Comparison of ENCODE assay signal across 15 cellular contexts in the genomic region with DNA sequence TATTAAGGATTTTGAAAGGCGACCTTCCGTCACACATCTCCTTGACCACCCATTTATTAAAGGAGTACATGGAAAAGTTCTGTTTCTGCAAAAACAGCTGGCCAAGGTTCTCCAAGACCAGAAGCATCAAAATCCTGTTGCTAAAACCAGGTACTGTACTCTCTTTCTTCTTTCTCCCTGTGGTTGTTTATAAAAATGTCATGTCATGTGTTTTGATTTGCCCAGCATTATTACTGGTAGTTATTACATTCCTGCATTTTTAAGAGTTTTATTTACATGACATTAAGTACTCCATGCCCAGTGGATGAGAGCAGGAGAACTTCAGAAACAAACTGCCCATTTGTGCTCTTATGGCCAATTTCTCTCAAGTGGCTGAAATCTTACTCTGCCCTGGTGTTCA.
DNase-seq lines count a peak whose midpoint lies in the region; ATAC-seq, FAIRE-seq and TF ChIP-seq lines count a peak whose summit lies in the region.
"Had no signal": no experiment of that assay in that cellular context is flagged by ENCODE, and none has a peak within 500 bp of the region (broad histone marks: within the 10 kb centered on the region; RNA-seq: fewer than 3 reads in every experiment).

No MANE protein-coding gene starts in this region.

- no peak overlapping the region for H3K18ac ChIP-seq in H9 (ENCODE audit: insufficient read length, low read depth, low read length)

- no peak overlapping the region for H3T11ph ChIP-seq in H9 (ENCODE audit: low read length)

- H4K91ac ChIP-seq in H9 (ENCODE audit: insufficient read length, low read depth, low read length) = no peak overlapping the region

- no peak for ATAC-seq in A549
- no peak for ATAC-seq in K562

- POLR2A ChIA-PET in A549 (lab: Yijun Ruan, JAX) (no interaction called here), K562 (lab: Yijun Ruan, JAX) (interaction anchor here (1.0 kb wide), 1 partner anchor 11 kb away, joined by 3 read pairs; no protein-coding TSS in a partner anchor)

- no peak overlapping the region for H4K8ac ChIP-seq in H9 (replicated peaks; ENCODE audit: insufficient read length, low read depth, low read length)

- CTCF ChIA-PET in A549 (lab: Yijun Ruan, JAX) (interaction anchor here (0.6 to 5.3 kb wide), 17 partner anchors 8 to 1094 kb away, joined by 3 to 95 read pairs (median 4); a partner anchor contains a TSS), K562 (lab: Yijun Ruan, JAX; ENCODE audit: low intra/inter-chr PET ratio) (interaction anchor here (0.6 to 3.8 kb wide), 4 partner anchors 115 to 504 kb away, joined by 3 to 28 read pairs (median 6); a partner anchor contains a TSS)

- peak overlapping the region; percentile 42 for H3K27ac Mint-ChIP-seq in activated T-cell treated with anti-CD3 and anti-CD28 coated beads, Interleukin-2, amount 50 U/mL, for 24 hours
- H3K27ac Mint-ChIP-seq in H9 = no peak overlapping the region
- H3K27ac Mint-ChIP-seq: CD4-positive, CD25-positive, alpha-beta regulatory T cell had no signal

- no peak for DNase-seq in activated T-cell treated with anti-CD3 and anti-CD28 coated beads, Interleukin-2, amount 50 U/mL, for 24 hours
- DNase-seq in activated T-cell treated with anti-CD3 and anti-CD28 coated beads, Interleukin-2, amount 50 U/mL, for 1 hour = no peak
- DNase-seq in A549 (ENCODE audit: low read depth in 1 of 2, low spot score in 1 of 2) (no peak), H9 (no peak), K562 (ENCODE audit: extremely low read depth in 1 of 4, low spot score in 3 of 4) (no peak), NCI-H524 treated with DMSO at 0.1 percent for 48 hours (lab: John Stamatoyannopoulos, UW) (no peak), HT-29 (ENCODE audit: low spot score) (no peak)
- DNase-seq: BE2C; C1 segment of cervical spinal cord; CD8-positive, alpha-beta memory T cell; H7 had no signal

- peaks cover 53% of the 10 kb centered on the region for H3K4me1 Mint-ChIP-seq in activated T-cell treated with anti-CD3 and anti-CD28 coated beads, Interleukin-2, amount 50 U/mL, for 24 hours (ENCODE audit: low read depth)
- peaks cover 43 to 63% of the 10 kb centered on the region in 2 experiments for H3K4me1 Mint-ChIP-seq in H9

- BruUV-seq in K562 (replicated peaks; lab: Mats Ljungman, UMichigan) = no TSS peak

- TF ChIP-seq EP300 in A549 (IDR thresholded peaks at IDR 0.05) (no peak), K562 (IDR thresholded peaks at IDR 0.05; ENCODE audit: low read length) (no peak)

- H3K4me3 ChIP-seq in A549 = no peak overlapping the region
- no peak overlapping the region for H3K4me3 ChIP-seq in K562
- H3K4me3 ChIP-seq: GM23248 had no signal

- no peak overlapping the region for H3K23ac ChIP-seq in H9 (ENCODE audit: insufficient read length, low read depth, low read length)

- H4K5ac ChIP-seq in H9 (ENCODE audit: insufficient read length, low read depth, low read length) = no peak overlapping the region

- H2BK20ac ChIP-seq in H9 (ENCODE audit: low read depth, low read length, poor library complexity, severe bottlenecking) = peak overlapping the region; percentile 29

- intact Hi-C loops in K562 (cut with micrococcal nuclease) = loop anchor here (10.0 kb wide), 2 partner anchors 364 to 544 kb away; a partner anchor contains a TSS

- H2BK15ac ChIP-seq in H9 (ENCODE audit: low read depth, low read length) = no peak overlapping the region

- no peaks in the 10 kb centered on the region for H3K23me2 ChIP-seq in H9 (ENCODE audit: insufficient read length, low read depth, low read length, poor library complexity, severe bottlenecking)

- H3K27ac ChIP-seq in A549 = no peak overlapping the region
- H3K27ac ChIP-seq in H9 (ENCODE audit: insufficient read length, low read depth, low read length) = no peak overlapping the region
- H3K27ac ChIP-seq in K562 (ENCODE audit: extremely low read depth, low read depth, low read length) = no peak overlapping the region
- H3K27ac ChIP-seq: GM23248 had no signal

- H2AK5ac ChIP-seq in H9 (ENCODE audit: insufficient read length, low read length) = no peak overlapping the region

- no peak overlapping the region for H3K56ac ChIP-seq in H9 (ENCODE audit: insufficient read length, low read depth, low read length)

- H3K9me3 ChIP-seq in A549 (no peaks in the 10 kb centered on the region), H9 (ENCODE audit: control insufficient read depth, low read depth, low read length) (no peaks in the 10 kb centered on the region), K562 (replicated peaks; ENCODE audit: control insufficient read depth, insufficient read depth, low read depth, low read length) (no peaks in the 10 kb centered on the region)
- H3K9me3 ChIP-seq: BE2C had no signal

- no peak for TF ChIP-seq CTCF in A549 (IDR thresholded peaks at IDR 0.05)
- TF ChIP-seq CTCF in H9 (conservative IDR thresholded peaks at IDR 0.05) = no peak
- no peak for TF ChIP-seq CTCF in K562 (IDR thresholded peaks at IDR 0.05 in 2 of 3, conservative IDR thresholded peaks at IDR 0.05 in 1 of 3; ENCODE audit: insufficient read depth in 2 of 3, low read depth in 1 of 3, low read length in 3 of 3)

- no peak for FAIRE-seq in A549 (lab: Jason Lieb, UNC)
- FAIRE-seq in K562 (lab: Jason Lieb, UNC) = no peak
- FAIRE-seq: GM12891, GM19239 had no signal

- H4K20me1 ChIP-seq in H9 (ENCODE audit: control insufficient read depth, insufficient read depth, insufficient read length) (no peaks in the 10 kb centered on the region), K562 (replicated peaks; ENCODE audit: control insufficient read depth, insufficient read depth, low read length) (no peaks in the 10 kb centered on the region)

- no peak overlapping the region for H3K14ac ChIP-seq in H9 (ENCODE audit: insufficient read depth, low read length)

- H2BK12ac ChIP-seq in H9 (ENCODE audit: insufficient read length, low read depth, low read length) = no peak overlapping the region

- no peak overlapping the region for H2BK120ac ChIP-seq in H9 (ENCODE audit: low read depth, low read length, poor library complexity, severe bottlenecking)

- 4% methylated on average over 2 of the region's 2 CpGs for WGBS in A549 (ENCODE audit: missing lambda C conversion rate)
- WGBS in H9 (ENCODE audit: extremely low coverage, insufficient read length, low lambda C conversion rate) = no CpG with 5 or more reads among the region's 2 CpGs
- WGBS in K562 (ENCODE audit: insufficient coverage, low coverage, missing lambda C conversion rate) = 77% methylated on average over 2 of the region's 2 CpGs

- H3K9me1 ChIP-seq in K562 (ENCODE audit: control insufficient read depth, insufficient read depth, low read length) = no peaks in the 10 kb centered on the region

- no peaks in the 10 kb centered on the region for H3K36me3 Mint-ChIP-seq in activated T-cell treated with anti-CD3 and anti-CD28 coated beads, Interleukin-2, amount 50 U/mL, for 24 hours (ENCODE audit: low read depth)
- 0 out of 7 replicates have a peak, but pooled peaks cover 0 to 4% (median 0%) of the 10 kb centered on the region in 3 experiments for H3K36me3 Mint-ChIP-seq in H9 (ENCODE audit: insufficient read depth in 1 of 3, low read depth in 3 of 3)
- H3K36me3 Mint-ChIP-seq: CD4-positive, CD25-positive, alpha-beta regulatory T cell; CD8-positive, alpha-beta memory T cell had no signal

- no peaks in the 10 kb centered on the region for H3K9me3 Mint-ChIP-seq in activated T-cell treated with anti-CD3 and anti-CD28 coated beads, Interleukin-2, amount 50 U/mL, for 24 hours
- H3K9me3 Mint-ChIP-seq in H9 = no peaks in the 10 kb centered on the region; a peak in 1 of 5 replicates
- H3K9me3 Mint-ChIP-seq: CD8-positive, alpha-beta memory T cell had no signal

- TF ChIP-seq RAD21 in A549 (conservative IDR thresholded peaks at IDR 0.05 in 1 of 2, IDR thresholded peaks at IDR 0.05 in 1 of 2) (no peak), K562 (CRISPR knock-in tag; conservative IDR thresholded peaks at IDR 0.05 in 1 of 2, IDR thresholded peaks at IDR 0.05 in 1 of 2) (no peak)

- TF ChIP-seq POLR2A in A549 (IDR thresholded peaks at IDR 0.05; ENCODE audit: low read length) = no peak
- TF ChIP-seq POLR2A in K562 (conservative IDR thresholded peaks at IDR 0.05) = no peak

- H3K4ac ChIP-seq in H9 (ENCODE audit: low read depth, low read length) = no peak overlapping the region

- H3K36me3 ChIP-seq in K562 (ENCODE audit: control insufficient read depth, insufficient read depth, low read length) = no peaks in the 10 kb centered on the region
- H3K36me3 ChIP-seq: BE2C had no signal

- no peaks in the 10 kb centered on the region for H3K79me2 ChIP-seq in H9 (ENCODE audit: insufficient read depth, low read length)
- H3K79me2 ChIP-seq in K562 (ENCODE audit: control insufficient read depth, insufficient read depth, low read length) = peaks cover 3% of the 10 kb centered on the region; the same call in 1 of the 3 replicates

- in situ Hi-C loops in K562 (cut with MboI) = loop anchor here (10.0 kb wide), 1 partner anchor 446 kb away; a partner anchor contains a TSS

- peaks cover 68% of the 10 kb centered on the region for H3K27me3 Mint-ChIP-seq in activated T-cell treated with anti-CD3 and anti-CD28 coated beads, Interleukin-2, amount 50 U/mL, for 24 hours
- peaks cover 15% of the 10 kb centered on the region for H3K27me3 Mint-ChIP-seq in H9 (ENCODE audit: low read depth)

- peak overlapping the region; percentile 28 for H3K4me3 Mint-ChIP-seq in activated T-cell treated with anti-CD3 and anti-CD28 coated beads, Interleukin-2, amount 50 U/mL, for 24 hours
- no peak overlapping the region for H3K4me3 Mint-ChIP-seq in H9
- H3K4me3 Mint-ChIP-seq: CD4-positive, CD25-positive, alpha-beta regulatory T cell had no signal

- H3K27me3 ChIP-seq in H9 (ENCODE audit: insufficient read depth, low read length) = no peaks in the 10 kb centered on the region; the same call in 1 of the 2 replicates
- H3K27me3 ChIP-seq in K562 (ENCODE audit: control insufficient read depth in 2 of 2, insufficient read depth in 2 of 2, low read length in 2 of 2) = no peaks in the 10 kb centered on the region

- H3K4me1 ChIP-seq in A549 (no peaks in the 10 kb centered on the region), H9 (ENCODE audit: insufficient read depth, low read length) (peaks cover 13% of the 10 kb centered on the region; the same call in 1 of the 2 replicates), K562 (replicated peaks in 1 of 2; ENCODE audit: control insufficient read depth in 2 of 2, insufficient read depth in 2 of 2, low read length in 2 of 2) (peaks cover 0 to 35% of the 10 kb centered on the region in 2 experiments; a peak in 3 of 5 replicates)
- H3K4me1 ChIP-seq: BE2C had no signal

- H3K9ac ChIP-seq in H9 (ENCODE audit: extremely low read depth, insufficient read length, low read length) = no peak overlapping the region
- H3K9ac ChIP-seq in K562 (ENCODE audit: insufficient read depth in 1 of 2, low read depth in 2 of 2, low read length in 2 of 2) = no peak overlapping the region
- H3K9ac ChIP-seq: GM23248 had no signal

- no peak overlapping the region for H2AFZ ChIP-seq in H9 (ENCODE audit: low read length)
- H2AFZ ChIP-seq in K562 (ENCODE audit: low read depth, low read length) = peak overlapping the region; percentile 65; the same call in 1 of the 2 replicates
- H2AFZ ChIP-seq: GM23248 had no signal

- H2BK5ac ChIP-seq in H9 (ENCODE audit: insufficient read length, low read length) = no peak overlapping the region

- H3K4me2 ChIP-seq in A549 (no peak overlapping the region), H9 (ENCODE audit: insufficient read depth, insufficient read length, low read length) (no peak overlapping the region), K562 (ENCODE audit: insufficient read depth, low read length) (no peak overlapping the region)

- no peaks in the 10 kb centered on the region for H3K79me1 ChIP-seq in H9 (ENCODE audit: insufficient read depth, low read depth, low read length, poor library complexity, severe bottlenecking)
